In genomic region chr2:3480352-3481010, GRCh38 we compare ENCODE assay signal across 13 cellular contexts. TPM values are rescaled to one million over a fixed set of nuclear protein-coding genes. Genes with fewer than 3 reads are reported as not detected.
DNase-seq lines count a peak whose midpoint lies in the region; ATAC-seq lines count a peak whose summit lies in the region.
"Had no signal": no experiment of that assay in that cellular context is flagged by ENCODE, and none has a peak within 500 bp of the region (broad histone marks: within the 10 kb centered on the region; RNA-seq: fewer than 3 reads in every experiment).

No MANE protein-coding gene starts in this region.

- DNase-seq in stimulated activated CD4-positive, alpha-beta T cell treated with anti-CD3 and anti-CD28 coated beads, Interleukin-4, amount 100 ng/mL, for 1 hour = peak; percentile 24
- no peak for DNase-seq in stimulated activated CD4-positive, alpha-beta T cell treated with anti-CD3 and anti-CD28 coated beads, Interleukin-1b, Interleukin-23, amount 100 ng/mL, for 48 hours
- DNase-seq in NCI-H2171 (lab: John Stamatoyannopoulos, UW) = peak; percentile 27
- peak; percentile 64 for DNase-seq in ureter (ENCODE audit: low spot score)
- DNase-seq in occipital lobe (lab: John Stamatoyannopoulos, UW) = no peak
- DNase-seq: activated CD8-positive, alpha-beta memory T cell treated with anti-CD3 and anti-CD28 coated beads for 24 hours; anterior cingulate cortex; NCI-H1048; upper lobe of right lung had no signal

- ATAC-seq in esophagus mucosa (peak; percentile 45), GM19452 (IDR thresholded peaks at IDR 0.05; ENCODE audit: unreplicated experiment) (no peak), HG03439 (IDR thresholded peaks at IDR 0.05; ENCODE audit: unreplicated experiment) (no peak)
- ATAC-seq: SK-N-SH treated with all-trans-retinoic acid at 6 μM for 48 hours, upper lobe of right lung had no signal

RNA-seq across cellular contexts. Expression of gene ADI1, which starts 38.9 kb away (rescaled TPM):
- total RNA-seq in esophagus mucosa (40.8 TPM), ureter (42.0 TPM), occipital lobe (15.4 TPM)

Comparison
In these comparisons a context has a peak if more than half of its experiments do, and no peak if none do; other contexts are left out.
1. DNase-seq: peak in stimulated activated CD4-positive, alpha-beta T cell treated with anti-CD3 and anti-CD28 coated beads, Interleukin-4, amount 100 ng/mL, for 1 hour (single experiment), NCI-H2171 (single experiment) and ureter (single experiment); none in stimulated activated CD4-positive, alpha-beta T cell treated with anti-CD3 and anti-CD28 coated beads, Interleukin-1b, Interleukin-23, amount 100 ng/mL, for 48 hours (single experiment) and occipital lobe (single experiment).